20 cellular contexts compared by ENCODE assay signal in genomic region chr22:38190581-38190980, GRCh38.
"Had no signal": no experiment of that assay in that cellular context is flagged by ENCODE, and none has a peak within 500 bp of the region (broad histone marks: within the 10 kb centered on the region; RNA-seq: fewer than 3 reads in every experiment).

No MANE protein-coding gene starts in this region.

- H3K27me3 ChIP-seq: left lung, pancreas, right atrium auricular region, tibial nerve, uterus had no signal

- H3K4me3 ChIP-seq: left lung, lung, mucosa of descending colon, pancreas, psoas muscle, right atrium auricular region, skin epidermis, tibial nerve, uterus had no signal

- DNase-seq: hippocampal formation; kidney glomerular epithelial cell; left cardiac atrium; left lung; mesendoderm; midbrain; mucosa of descending colon; naive thymus-derived CD4-positive, alpha-beta T cell; nucleus accumbens; pancreas; posterior cingulate gyrus; psoas muscle; stimulated activated CD4-positive, alpha-beta T cell treated with anti-CD3 and anti-CD28 coated beads, Interleukin-4, amount 100 ng/mL, for 24 hours; stimulated activated naive CD4-positive, alpha-beta T cell; substantia nigra; uterus had no signal

- H3K27ac ChIP-seq: left lung, pancreas, psoas muscle, right atrium auricular region, skin epidermis, tibial nerve, uterus had no signal

- H3K36me3 ChIP-seq: left lung, pancreas, right atrium auricular region, tibial nerve, uterus had no signal

- H3K4me1 ChIP-seq: uterus had no signal

- H3K9me3 ChIP-seq: left lung, mucosa of descending colon, pancreas, psoas muscle, right atrium auricular region, tibial nerve, uterus had no signal
